ENCODE assay signal across 15 cellular contexts in genomic region chr4:105966046-105966445, GRCh38.
DNase-seq lines count a peak whose midpoint lies in the region; ATAC-seq, FAIRE-seq and TF ChIP-seq lines count a peak whose summit lies in the region.
"Had no signal": no experiment of that assay in that cellular context is flagged by ENCODE, and none has a peak within 500 bp of the region (broad histone marks: within the 10 kb centered on the region; RNA-seq: fewer than 3 reads in every experiment).

No MANE protein-coding gene starts in this region.

- no peaks in the 10 kb centered on the region for H3K27me3 ChIP-seq in brain microvascular endothelial cell (replicated peaks)
- H3K27me3 ChIP-seq in aorta (ENCODE audit: control insufficient read depth in 1 of 2, insufficient read depth in 2 of 2, low read length in 1 of 2) = no peaks in the 10 kb centered on the region
- H3K27me3 ChIP-seq: upper lobe of right lung had no signal

- H3K4me1 ChIP-seq in aorta (ENCODE audit: control insufficient read depth in 1 of 2, insufficient read depth in 2 of 2, low read length in 2 of 2) = peaks cover 1 to 2% of the 10 kb centered on the region in 2 donors

- intact Hi-C loops in aorta (cut with DNase I) = no loop called here

- ATAC-seq in aorta (ENCODE audit: low FRiP score) = no peak
- ATAC-seq: upper lobe of right lung had no signal

- no peaks in the 10 kb centered on the region for H3K9me3 ChIP-seq in aorta (ENCODE audit: control insufficient read depth, low read length)
- H3K9me3 ChIP-seq: upper lobe of right lung had no signal

- H3K36me3 ChIP-seq in brain microvascular endothelial cell (replicated peaks) (no peaks in the 10 kb centered on the region), aorta (ENCODE audit: control insufficient read depth in 1 of 2, insufficient read depth in 2 of 2, low read length in 1 of 2) (peaks cover 1 to 3% of the 10 kb centered on the region in 2 donors)

- H3K4me3 ChIP-seq in brain microvascular endothelial cell (ENCODE audit: low read depth, low read length) = no peak overlapping the region
- H3K4me3 ChIP-seq in aorta (ENCODE audit: low read length in 2 of 2) = no peak overlapping the region
- H3K4me3 ChIP-seq: upper lobe of right lung had no signal

- TF ChIP-seq CTCF in brain microvascular endothelial cell (IDR thresholded peaks at IDR 0.05; ENCODE audit: low read depth, low read length, missing control alignments) (no peak), GM20000 (IDR thresholded peaks at IDR 0.05; ENCODE audit: extremely low read depth, missing control alignments) (no peak)

- DNase-seq in AG20443 (ENCODE audit: low spot score) (peak; percentile 74), HTR-8/SVneo (ENCODE audit: insufficient read length, low spot score) (peak; percentile 34), brain microvascular endothelial cell (peak; percentile 41), iris pigment epithelial cell (ENCODE audit: low read depth) (peak; percentile 79), occipital lobe (lab: John Stamatoyannopoulos, UW) (no peak), aorta (no peak), GM20000 (ENCODE audit: low spot score) (no peak), NCI-H1105 (lab: John Stamatoyannopoulos, UW) (no peak)
- DNase-seq: amygdala; CD4-positive, alpha-beta memory T cell; H9; kidney; NCI-H2107; upper lobe of right lung had no signal

- H3K27ac ChIP-seq in brain microvascular endothelial cell (no peak overlapping the region), aorta (ENCODE audit: low read depth in 1 of 2, low read length in 2 of 2) (no peak overlapping the region)
- H3K27ac ChIP-seq: KMS-11, upper lobe of right lung had no signal

- no peak for FAIRE-seq in HTR-8/SVneo (lab: Jason Lieb, UNC)
- FAIRE-seq: kidney had no signal

- in situ Hi-C loops in brain microvascular endothelial cell (cut with HindIII; ENCODE audit: low pct_ligation_motif_present, low sequenced_read_pairs) = no loop called here

Comparison
In these comparisons a context has a peak if more than half of its experiments do, and no peak if none do; other contexts are left out.
1. DNase-seq: peak in AG20443 (single experiment), HTR-8/SVneo (single experiment), brain microvascular endothelial cell (single experiment) and iris pigment epithelial cell (single experiment); none in occipital lobe (single experiment), aorta (0 of 2), GM20000 (single experiment) and NCI-H1105 (single experiment).